ENCODE assay signal across 8 cellular contexts in genomic region chr10:533611-534566, GRCh38.
"Had no signal": no experiment of that assay in that cellular context is flagged by ENCODE, and none has a peak within 500 bp of the region (broad histone marks: within the 10 kb centered on the region; RNA-seq: fewer than 3 reads in every experiment).

No MANE protein-coding gene starts in this region.

- H3K9me3 ChIP-seq: esophagus muscularis mucosa, uterus had no signal

- DNase-seq: activated CD4-positive, alpha-beta T cell treated with anti-CD3 and anti-CD28 coated beads, Interleukin-2, amount 50 U/mL, for 4 hours; activated CD4-positive, CD25-positive, alpha-beta regulatory T cell treated with anti-CD3 and anti-CD28 coated beads, Interleukin-2, amount 50 U/mL, for 72 hours; activated T-cell treated with anti-CD3 and anti-CD28 coated beads, Interleukin-2, amount 50 U/mL, for 1 hour; immature natural killer cell; left cardiac atrium; small intestine had no signal

- H3K27ac ChIP-seq: esophagus muscularis mucosa, uterus had no signal

- H3K27me3 ChIP-seq: esophagus muscularis mucosa, uterus had no signal

- H3K4me1 ChIP-seq: uterus had no signal

- H3K4me3 ChIP-seq: esophagus muscularis mucosa, uterus had no signal

- H3K36me3 ChIP-seq: esophagus muscularis mucosa, uterus had no signal
